15 cellular contexts compared by ENCODE assay signal in genomic region chr9:36906492-36906891, GRCh38.
DNase-seq lines count a peak whose midpoint lies in the region; ATAC-seq, FAIRE-seq and TF ChIP-seq lines count a peak whose summit lies in the region.
"Had no signal": no experiment of that assay in that cellular context is flagged by ENCODE, and none has a peak within 500 bp of the region (broad histone marks: within the 10 kb centered on the region; RNA-seq: fewer than 3 reads in every experiment).

No MANE protein-coding gene starts in this region.

- no peak for TF ChIP-seq EP300 in SK-N-SH (IDR thresholded peaks at IDR 0.05; ENCODE audit: borderline replicate concordance in 1 of 2, low read depth in 1 of 2, low read length in 1 of 2)

- H3K27ac Mint-ChIP-seq in T-helper 17 cell (peak overlapping the region; percentile 76), memory B cell (peak overlapping the region; percentile 85), WTC11 (no peak overlapping the region)
- H3K27ac Mint-ChIP-seq: CD4-positive, CD25-positive, alpha-beta regulatory T cell had no signal

- DNase-seq in SK-N-SH (no peak), T-helper 17 cell (no peak), memory B cell (ENCODE audit: low spot score in 2 of 2) (no peak), WTC11 (ENCODE audit: low spot score) (no peak), urothelium cell line (ENCODE audit: low spot score) (no peak), NK-92 (lab: John Stamatoyannopoulos, UW; ENCODE audit: unreplicated experiment) (no peak), KG1 (lab: John Stamatoyannopoulos, UW) (no peak)
- DNase-seq: AML-193; CD4-positive, CD25-positive, alpha-beta regulatory T cell; DMS53; GF-D8 had no signal

- H3K27me3 ChIP-seq in SK-N-SH (ENCODE audit: insufficient read depth): peaks cover 30% of the 10 kb centered on the region; the same call in 1 of the 2 replicates
- H3K27me3 ChIP-seq: BLaER1 treated with 17β-estradiol and CSF1 and Interleukin-3, amounts not matched to agents 10 nM and 100 nM had no signal

- no peaks in the 10 kb centered on the region for H3K9me2 ChIP-seq in SK-N-SH

- no peak overlapping the region for H2AFZ ChIP-seq in SK-N-SH (ENCODE audit: low read depth)

- H3K27me3 Mint-ChIP-seq in T-helper 17 cell (peaks cover 63% of the 10 kb centered on the region), memory B cell (no peaks in the 10 kb centered on the region), WTC11 (ENCODE audit: low read depth) (no peaks in the 10 kb centered on the region)

- H3K4me1 Mint-ChIP-seq in T-helper 17 cell (peaks cover 2% of the 10 kb centered on the region), memory B cell (peaks cover 42% of the 10 kb centered on the region), WTC11 (peaks cover 10% of the 10 kb centered on the region)

- H3K4me3 Mint-ChIP-seq in T-helper 17 cell: no peak overlapping the region
- H3K4me3 Mint-ChIP-seq in memory B cell: no peak overlapping the region
- H3K4me3 Mint-ChIP-seq in WTC11: no peak overlapping the region
- H3K4me3 Mint-ChIP-seq: CD4-positive, CD25-positive, alpha-beta regulatory T cell had no signal

- CTCF ChIA-PET in SK-N-SH (lab: Yijun Ruan, JAX) (interaction anchor here (0.8 to 2.4 kb wide), 3 partner anchors 15 to 89 kb away, joined by 3 to 8 read pairs (median 5); no protein-coding TSS in a partner anchor), WTC11 (lab: Charles Lee) (interaction anchor here (0.6 to 5.8 kb wide), 9 partner anchors 32 to 90 kb away, joined by 3 to 70 read pairs (median 4); no protein-coding TSS in a partner anchor)

- H3K9me3 Mint-ChIP-seq in memory B cell: no peaks in the 10 kb centered on the region
- no peaks in the 10 kb centered on the region for H3K9me3 Mint-ChIP-seq in WTC11

- POLR2A ChIA-PET in SK-N-SH (lab: Yijun Ruan, JAX) (no interaction called here), WTC11 (lab: Charles Lee) (no interaction called here)

- TF ChIP-seq RAD21 in SK-N-SH (IDR thresholded peaks at IDR 0.05; ENCODE audit: low read length): no peak

- H3K36me3 Mint-ChIP-seq in T-helper 17 cell (ENCODE audit: low read depth): no peaks in the 10 kb centered on the region
- H3K36me3 Mint-ChIP-seq in memory B cell: peaks cover 32% of the 10 kb centered on the region
- H3K36me3 Mint-ChIP-seq in WTC11: no peaks in the 10 kb centered on the region
- H3K36me3 Mint-ChIP-seq: CD4-positive, CD25-positive, alpha-beta regulatory T cell had no signal

- WGBS in SK-N-SH (ENCODE audit: low lambda C conversion rate): 82% methylated on average over 5 of the region's 6 CpGs

- H3K4me2 ChIP-seq in SK-N-SH: no peak overlapping the region
- H3K4me2 ChIP-seq: BLaER1 treated with 17β-estradiol and CSF1 and Interleukin-3, amounts not matched to agents 10 nM and 100 nM had no signal

- H3K79me2 ChIP-seq in SK-N-SH (ENCODE audit: insufficient read depth): no peaks in the 10 kb centered on the region

- TF ChIP-seq CTCF in SK-N-SH (IDR thresholded peaks at IDR 0.05) (no peak), WTC11 (IDR thresholded peaks at IDR 0.05) (no peak)

- no peak for FAIRE-seq in urothelium cell line (lab: Jason Lieb, UNC)
- FAIRE-seq: H54 had no signal

- ATAC-seq in SK-N-SH treated with all-trans-retinoic acid at 6 μM for 48 hours: no peak
- ATAC-seq in T-helper 17 cell: no peak
- no peak for ATAC-seq in memory B cell (ENCODE audit: low read depth)
- no peak for ATAC-seq in WTC11

- H3F3A ChIP-seq in SK-N-SH (replicated peaks; ENCODE audit: insufficient read depth): no peaks in the 10 kb centered on the region

- H3K4me1 ChIP-seq in SK-N-SH (ENCODE audit: control insufficient read depth in 1 of 2, insufficient read depth in 2 of 2, low read depth in 1 of 2, low read length in 1 of 2): peaks cover 3 to 10% of the 10 kb centered on the region in 2 experiments; a peak in 1 of 4 replicates

- no peak overlapping the region for H3K9ac ChIP-seq in SK-N-SH
- H3K9ac ChIP-seq: BLaER1 treated with 17β-estradiol and CSF1 and Interleukin-3, amounts not matched to agents 10 nM and 100 nM had no signal

- no peaks in the 10 kb centered on the region for H3K9me3 ChIP-seq in SK-N-SH
- H3K9me3 ChIP-seq in T-helper 17 cell (ENCODE audit: control insufficient read depth, low read length, poor library complexity, severe bottlenecking): no peaks in the 10 kb centered on the region
- H3K9me3 ChIP-seq: BLaER1 treated with 17β-estradiol and CSF1 and Interleukin-3, amounts not matched to agents 10 nM and 100 nM had no signal

- no peak overlapping the region for H3K27ac ChIP-seq in SK-N-SH (ENCODE audit: low read depth in 2 of 2, low read length in 1 of 2)
- H3K27ac ChIP-seq: 22Rv1; BLaER1 treated with 17β-estradiol and CSF1 and Interleukin-3, amounts not matched to agents 10 nM and 100 nM had no signal

- H4K20me1 ChIP-seq in SK-N-SH (ENCODE audit: insufficient read depth): no peaks in the 10 kb centered on the region

- no peak overlapping the region for H3K4me3 ChIP-seq in SK-N-SH (ENCODE audit: low read depth in 2 of 2, low read length in 1 of 2)
- H3K4me3 ChIP-seq: BLaER1 treated with 17β-estradiol and CSF1 and Interleukin-3, amounts not matched to agents 10 nM and 100 nM had no signal

- no peaks in the 10 kb centered on the region for H3K36me3 ChIP-seq in SK-N-SH (replicated peaks in 1 of 2; ENCODE audit: control insufficient read depth in 1 of 2, insufficient read depth in 2 of 2, low read length in 1 of 2)

TF ChIP-seq in SK-N-SH treated with all-trans-retinoic acid at 6 μM for 48 hours, 23 proteins besides CTCF, POLR2A, EP300 and RAD21:
- TF ChIP-seq TCF4 (CRISPR knock-in tag; IDR thresholded peaks at IDR 0.05; ENCODE audit: borderline replicate concordance) (no peak), CSDC2 (CRISPR knock-in tag; IDR thresholded peaks at IDR 0.05) (no peak), ZC3H10 (CRISPR knock-in tag; IDR thresholded peaks at IDR 0.05) (no peak)

TF ChIP-seq in WTC11, 78 proteins besides CTCF, POLR2A, EP300 and RAD21 (continues in another document):
- TF ChIP-seq GABPB1 (CRISPR knock-in tag; IDR thresholded peaks at IDR 0.05) (no peak), NR3C1 (CRISPR knock-in tag; conservative IDR thresholded peaks at IDR 0.05; ENCODE audit: low read depth) (no peak), TCF7 (CRISPR knock-in tag; IDR thresholded peaks at IDR 0.05; ENCODE audit: low read depth) (no peak), ZNF671 (CRISPR knock-in tag; IDR thresholded peaks at IDR 0.05) (no peak), USF2 (CRISPR knock-in tag; IDR thresholded peaks at IDR 0.05) (no peak), TP53 (CRISPR knock-in tag; IDR thresholded peaks at IDR 0.05) (no peak), MYBL2 (CRISPR knock-in tag; IDR thresholded peaks at IDR 0.05) (no peak), TEAD4 (CRISPR knock-in tag; IDR thresholded peaks at IDR 0.05) (no peak), FOXK1 (CRISPR knock-in tag; IDR thresholded peaks at IDR 0.05) (no peak), SP1 (CRISPR knock-in tag; conservative IDR thresholded peaks at IDR 0.05) (no peak), SMAD3 (CRISPR knock-in tag; IDR thresholded peaks at IDR 0.05; ENCODE audit: borderline replicate concordance) (no peak), CREM (CRISPR knock-in tag; IDR thresholded peaks at IDR 0.05) (no peak)
- TF ChIP-seq, protein P1, sequence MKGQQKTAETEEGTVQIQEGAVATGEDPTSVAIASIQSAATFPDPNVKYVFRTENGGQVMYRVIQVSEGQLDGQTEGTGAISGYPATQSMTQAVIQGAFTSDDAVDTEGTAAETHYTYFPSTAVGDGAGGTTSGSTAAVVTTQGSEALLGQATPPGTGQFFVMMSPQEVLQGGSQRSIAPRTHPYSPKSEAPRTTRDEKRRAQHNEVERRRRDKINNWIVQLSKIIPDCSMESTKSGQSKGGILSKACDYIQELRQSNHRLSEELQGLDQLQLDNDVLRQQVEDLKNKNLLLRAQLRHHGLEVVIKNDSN (CRISPR knock-in tag; IDR thresholded peaks at IDR 0.05): no peak
- TF ChIP-seq, protein P2, sequence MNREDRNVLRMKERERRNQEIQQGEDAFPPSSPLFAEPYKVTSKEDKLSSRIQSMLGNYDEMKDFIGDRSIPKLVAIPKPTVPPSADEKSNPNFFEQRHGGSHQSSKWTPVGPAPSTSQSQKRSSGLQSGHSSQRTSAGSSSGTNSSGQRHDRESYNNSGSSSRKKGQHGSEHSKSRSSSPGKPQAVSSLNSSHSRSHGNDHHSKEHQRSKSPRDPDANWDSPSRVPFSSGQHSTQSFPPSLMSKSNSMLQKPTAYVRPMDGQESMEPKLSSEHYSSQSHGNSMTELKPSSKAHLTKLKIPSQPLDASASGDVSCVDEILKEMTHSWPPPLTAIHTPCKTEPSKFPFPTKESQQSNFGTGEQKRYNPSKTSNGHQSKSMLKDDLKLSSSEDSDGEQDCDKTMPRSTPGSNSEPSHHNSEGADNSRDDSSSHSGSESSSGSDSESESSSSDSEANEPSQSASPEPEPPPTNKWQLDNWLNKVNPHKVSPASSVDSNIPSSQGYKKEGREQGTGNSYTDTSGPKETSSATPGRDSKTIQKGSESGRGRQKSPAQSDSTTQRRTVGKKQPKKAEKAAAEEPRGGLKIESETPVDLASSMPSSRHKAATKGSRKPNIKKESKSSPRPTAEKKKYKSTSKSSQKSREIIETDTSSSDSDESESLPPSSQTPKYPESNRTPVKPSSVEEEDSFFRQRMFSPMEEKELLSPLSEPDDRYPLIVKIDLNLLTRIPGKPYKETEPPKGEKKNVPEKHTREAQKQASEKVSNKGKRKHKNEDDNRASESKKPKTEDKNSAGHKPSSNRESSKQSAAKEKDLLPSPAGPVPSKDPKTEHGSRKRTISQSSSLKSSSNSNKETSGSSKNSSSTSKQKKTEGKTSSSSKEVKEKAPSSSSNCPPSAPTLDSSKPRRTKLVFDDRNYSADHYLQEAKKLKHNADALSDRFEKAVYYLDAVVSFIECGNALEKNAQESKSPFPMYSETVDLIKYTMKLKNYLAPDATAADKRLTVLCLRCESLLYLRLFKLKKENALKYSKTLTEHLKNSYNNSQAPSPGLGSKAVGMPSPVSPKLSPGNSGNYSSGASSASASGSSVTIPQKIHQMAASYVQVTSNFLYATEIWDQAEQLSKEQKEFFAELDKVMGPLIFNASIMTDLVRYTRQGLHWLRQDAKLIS (CRISPR knock-in tag; IDR thresholded peaks at IDR 0.05; ENCODE audit: borderline replicate concordance): no peak
